In the genomic region with DNA sequence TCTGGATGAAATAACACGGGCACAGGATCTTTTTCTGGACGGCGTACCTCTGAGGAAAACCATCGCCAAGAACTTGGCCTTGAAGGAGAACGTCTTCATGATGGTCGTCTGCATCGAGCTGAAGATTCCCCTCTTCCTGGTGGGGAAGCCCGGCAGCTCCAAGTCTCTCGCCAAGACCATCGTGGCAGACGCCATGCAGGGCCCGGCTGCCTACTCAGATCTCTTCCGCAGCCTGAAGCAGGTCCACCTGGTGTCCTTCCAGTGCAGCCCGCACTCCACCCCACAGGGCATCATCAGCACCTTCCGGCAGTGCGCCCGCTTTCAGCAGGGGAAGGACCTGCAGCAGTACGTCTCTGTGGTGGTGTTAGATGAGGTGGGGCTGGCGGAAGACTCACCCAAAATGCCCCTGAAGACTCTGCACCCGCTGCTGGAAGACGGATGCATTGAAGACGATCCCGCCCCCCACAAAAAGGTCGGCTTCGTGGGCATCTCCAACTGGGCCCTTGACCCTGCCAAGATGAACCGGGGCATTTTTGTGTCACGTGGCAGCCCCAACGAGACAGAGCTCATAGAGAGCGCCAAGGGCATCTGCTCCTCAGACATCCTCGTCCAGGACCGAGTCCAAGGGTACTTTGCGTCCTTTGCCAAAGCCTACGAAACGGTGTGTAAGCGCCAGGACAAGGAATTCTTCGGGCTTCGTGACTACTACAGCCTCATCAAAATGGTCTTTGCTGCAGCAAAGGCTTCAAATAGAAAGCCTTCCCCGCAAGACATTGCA, we compare ENCODE assay signal across 1 cellular context.
TF ChIP-seq lines count a peak whose summit lies in the region.

No MANE protein-coding gene starts in this region.

TF ChIP-seq in H1, 55 proteins besides CTCF, POLR2A, EP300 and RAD21:
- TF ChIP-seq CHD2 (IDR thresholded peaks at IDR 0.05; ENCODE audit: low read length), result no peak
- no peak for TF ChIP-seq SAP30 (IDR thresholded peaks at IDR 0.05; ENCODE audit: insufficient read depth, insufficient replicate concordance, low read length)
- TF ChIP-seq, protein P1, sequence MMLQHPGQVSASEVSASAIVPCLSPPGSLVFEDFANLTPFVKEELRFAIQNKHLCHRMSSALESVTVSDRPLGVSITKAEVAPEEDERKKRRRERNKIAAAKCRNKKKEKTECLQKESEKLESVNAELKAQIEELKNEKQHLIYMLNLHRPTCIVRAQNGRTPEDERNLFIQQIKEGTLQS (IDR thresholded peaks at IDR 0.05; ENCODE audit: insufficient read depth, low read depth, low read length), result no peak
- no peak for TF ChIP-seq POU5F1 (IDR thresholded peaks at IDR 0.05; ENCODE audit: low read depth, low read length)
- TF ChIP-seq JUN (IDR thresholded peaks at IDR 0.05; ENCODE audit: low read depth, low read length), result no peak
- TF ChIP-seq ASH2L (IDR thresholded peaks at IDR 0.05; ENCODE audit: low read length), result no peak
- no peak for TF ChIP-seq GABPA (IDR thresholded peaks at IDR 0.05; ENCODE audit: borderline replicate concordance, insufficient read depth, low read length)
- TF ChIP-seq NANOG (IDR thresholded peaks at IDR 0.05; ENCODE audit: insufficient read depth, low read depth, low read length, poor library complexity, severe bottlenecking), result no peak
- TF ChIP-seq, protein P2, sequence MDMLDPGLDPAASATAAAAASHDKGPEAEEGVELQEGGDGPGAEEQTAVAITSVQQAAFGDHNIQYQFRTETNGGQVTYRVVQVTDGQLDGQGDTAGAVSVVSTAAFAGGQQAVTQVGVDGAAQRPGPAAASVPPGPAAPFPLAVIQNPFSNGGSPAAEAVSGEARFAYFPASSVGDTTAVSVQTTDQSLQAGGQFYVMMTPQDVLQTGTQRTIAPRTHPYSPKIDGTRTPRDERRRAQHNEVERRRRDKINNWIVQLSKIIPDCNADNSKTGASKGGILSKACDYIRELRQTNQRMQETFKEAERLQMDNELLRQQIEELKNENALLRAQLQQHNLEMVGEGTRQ (IDR thresholded peaks at IDR 0.05; ENCODE audit: low read length), result no peak
- no peak for TF ChIP-seq SP4 (IDR thresholded peaks at IDR 0.05; ENCODE audit: low read length)
- no peak for TF ChIP-seq RFX5 (IDR thresholded peaks at IDR 0.05; ENCODE audit: borderline replicate concordance, low read depth, low read length)
- no peak for TF ChIP-seq KDM5A (IDR thresholded peaks at IDR 0.05; ENCODE audit: low read length)
- no peak for TF ChIP-seq POLR2AphosphoS5 (IDR thresholded peaks at IDR 0.05; ENCODE audit: low read depth, low read length)
- TF ChIP-seq TAF1 (IDR thresholded peaks at IDR 0.05; ENCODE audit: low read depth, low read length), result no peak
- TF ChIP-seq HDAC2 (IDR thresholded peaks at IDR 0.05; ENCODE audit: borderline replicate concordance in 1 of 2, low read depth in 2 of 2, low read length in 2 of 2), result no peak
- TF ChIP-seq, protein P3, sequence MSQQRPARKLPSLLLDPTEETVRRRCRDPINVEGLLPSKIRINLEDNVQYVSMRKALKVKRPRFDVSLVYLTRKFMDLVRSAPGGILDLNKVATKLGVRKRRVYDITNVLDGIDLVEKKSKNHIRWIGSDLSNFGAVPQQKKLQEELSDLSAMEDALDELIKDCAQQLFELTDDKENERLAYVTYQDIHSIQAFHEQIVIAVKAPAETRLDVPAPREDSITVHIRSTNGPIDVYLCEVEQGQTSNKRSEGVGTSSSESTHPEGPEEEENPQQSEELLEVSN (IDR thresholded peaks at IDR 0.05), result no peak
- TF ChIP-seq BACH1 (IDR thresholded peaks at IDR 0.05; ENCODE audit: low read length), result no peak
